ENCODE assay signal across 17 cellular contexts in the genomic region with DNA sequence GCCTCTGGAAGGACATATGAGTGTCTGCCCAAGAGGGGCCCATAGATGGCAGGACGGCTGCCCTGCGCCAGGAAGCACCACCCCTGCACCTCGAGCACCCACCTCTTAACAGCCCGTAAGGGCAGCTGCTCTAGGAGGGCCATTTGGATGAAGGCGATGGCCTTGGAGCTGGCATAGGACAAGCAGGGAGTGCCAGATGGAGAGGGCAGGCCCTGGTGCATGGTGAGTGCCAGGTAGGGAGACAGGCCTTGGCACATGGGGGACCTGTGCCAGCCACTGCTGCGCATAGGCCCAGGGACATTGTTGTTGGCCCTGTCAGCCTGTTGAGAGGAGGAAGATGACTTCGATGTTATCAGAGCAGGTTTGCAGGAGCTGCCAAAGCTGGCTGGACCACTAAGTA.
DNase-seq lines count a peak whose midpoint lies in the region; ATAC-seq lines count a peak whose summit lies in the region.
"Had no signal": no experiment of that assay in that cellular context is flagged by ENCODE, and none has a peak within 500 bp of the region (broad histone marks: within the 10 kb centered on the region; RNA-seq: fewer than 3 reads in every experiment).

No MANE protein-coding gene starts in this region.

- H3K36me3 Mint-ChIP-seq in stimulated activated memory B cell treated with anti-CD40 and anti-IgM and Interleukin-4, amounts not matched to agents 10 μg/mL and 1 μg/mL and 100 μg/mL, for 72 hours: no peaks in the 10 kb centered on the region
- H3K36me3 Mint-ChIP-seq in activated T-helper 17 cell treated with anti-CD3 and anti-CD28 coated beads, Interleukin-2, amount 50 U/mL, for 72 hours (ENCODE audit: low read depth): no peaks in the 10 kb centered on the region

- no peaks in the 10 kb centered on the region for H3K4me1 Mint-ChIP-seq in stimulated activated memory B cell treated with anti-CD40 and anti-IgM and Interleukin-4, amounts not matched to agents 10 μg/mL and 1 μg/mL and 100 μg/mL, for 72 hours
- no peaks in the 10 kb centered on the region for H3K4me1 Mint-ChIP-seq in activated T-helper 17 cell treated with anti-CD3 and anti-CD28 coated beads, Interleukin-2, amount 50 U/mL, for 72 hours

- H3K27ac Mint-ChIP-seq in stimulated activated memory B cell treated with anti-CD40 and anti-IgM and Interleukin-4, amounts not matched to agents 10 μg/mL and 1 μg/mL and 100 μg/mL, for 72 hours: no peak overlapping the region
- H3K27ac Mint-ChIP-seq in activated T-helper 17 cell treated with anti-CD3 and anti-CD28 coated beads, Interleukin-2, amount 50 U/mL, for 72 hours: no peak overlapping the region
- H3K27ac Mint-ChIP-seq: CD4-positive, alpha-beta T cell; H9 had no signal

- peak; percentile 6 for DNase-seq in AG20443 (ENCODE audit: low spot score)
- peak; percentile 9 for DNase-seq in D341Med (ENCODE audit: low spot score)
- DNase-seq in left lobe of liver (ENCODE audit: low spot score): no peak
- DNase-seq in GDM1 (lab: John Stamatoyannopoulos, UW): no peak
- DNase-seq in NCI-H2227 treated with DMSO at 0.1 percent for 48 hours (lab: John Stamatoyannopoulos, UW): no peak
- DNase-seq: ACHN; AML-193; Caco-2; CD4-positive, alpha-beta T cell; DMS153; DMS79; GF-D8; GOT3; H9 had no signal

- ATAC-seq in left lobe of liver (peak; percentile 33), HG03460 (IDR thresholded peaks at IDR 0.05; ENCODE audit: unreplicated experiment) (no peak)
- ATAC-seq in stimulated activated memory B cell treated with anti-CD40 and anti-IgM and Interleukin-4, amounts not matched to agents 10 μg/mL and 1 μg/mL and 100 μg/mL, for 72 hours: peak; percentile 27
- no peak for ATAC-seq in activated T-helper 17 cell treated with anti-CD3 and anti-CD28 coated beads, Interleukin-2, amount 50 U/mL, for 72 hours (replicated peaks)

- no peak overlapping the region for H3K4me3 Mint-ChIP-seq in stimulated activated memory B cell treated with anti-CD40 and anti-IgM and Interleukin-4, amounts not matched to agents 10 μg/mL and 1 μg/mL and 100 μg/mL, for 72 hours
- no peak overlapping the region for H3K4me3 Mint-ChIP-seq in activated T-helper 17 cell treated with anti-CD3 and anti-CD28 coated beads, Interleukin-2, amount 50 U/mL, for 72 hours
- H3K4me3 Mint-ChIP-seq: CD4-positive, alpha-beta T cell; H9 had no signal

- H3K9me3 Mint-ChIP-seq in stimulated activated memory B cell treated with anti-CD40 and anti-IgM and Interleukin-4, amounts not matched to agents 10 μg/mL and 1 μg/mL and 100 μg/mL, for 72 hours: peaks cover 5% of the 10 kb centered on the region
- no peaks in the 10 kb centered on the region for H3K9me3 Mint-ChIP-seq in activated T-helper 17 cell treated with anti-CD3 and anti-CD28 coated beads, Interleukin-2, amount 50 U/mL, for 72 hours
- H3K9me3 Mint-ChIP-seq: CD4-positive, alpha-beta T cell had no signal

- no peaks in the 10 kb centered on the region for H3K27me3 Mint-ChIP-seq in stimulated activated memory B cell treated with anti-CD40 and anti-IgM and Interleukin-4, amounts not matched to agents 10 μg/mL and 1 μg/mL and 100 μg/mL, for 72 hours
- no peaks in the 10 kb centered on the region for H3K27me3 Mint-ChIP-seq in activated T-helper 17 cell treated with anti-CD3 and anti-CD28 coated beads, Interleukin-2, amount 50 U/mL, for 72 hours
- H3K27me3 Mint-ChIP-seq: CD4-positive, alpha-beta T cell had no signal

Comparison
In these comparisons a context has a peak if more than half of its experiments do, and no peak if none do; other contexts are left out.
1. DNase-seq: peak in AG20443 (single experiment) and D341Med (single experiment); none in left lobe of liver (single experiment), GDM1 (single experiment) and NCI-H2227 treated with DMSO at 0.1 percent for 48 hours (single experiment).
2. ATAC-seq: peak in left lobe of liver (single experiment) and stimulated activated memory B cell treated with anti-CD40 and anti-IgM and Interleukin-4, amounts not matched to agents 10 μg/mL and 1 μg/mL and 100 μg/mL, for 72 hours (single experiment); none in activated T-helper 17 cell treated with anti-CD3 and anti-CD28 coated beads, Interleukin-2, amount 50 U/mL, for 72 hours (single experiment) and HG03460 (single experiment).